8 cellular contexts compared by ENCODE assay signal in genomic region chr10:88582806-88583583, GRCh38. TPM values are rescaled to one million over a fixed set of nuclear protein-coding genes. Genes with fewer than 3 reads are reported as not detected.
DNase-seq lines count a peak whose midpoint lies in the region; ATAC-seq and TF ChIP-seq lines count a peak whose summit lies in the region.

RNLS (minus strand) TSS chr10:88583318.

- POLR2A ChIA-PET in OCI-LY7 (lab: Charles Lee), result interaction anchor here (0.6 to 1.1 kb wide), 2 partner anchors 10 to 364 kb away, joined by 3 read pairs; no protein-coding TSS in a partner anchor

- peak; percentile 62 for TF ChIP-seq CTCF in OCI-LY7 (conservative IDR thresholded peaks at IDR 0.05; ENCODE audit: low read length)
- peak; percentile 50 for TF ChIP-seq CTCF in neural cell (IDR thresholded peaks at IDR 0.05; ENCODE audit: poor library complexity, severe bottlenecking)

- H4K20me1 ChIP-seq in OCI-LY7 (ENCODE audit: insufficient read depth, low read length), result no peaks in the 10 kb centered on the region
- H4K20me1 ChIP-seq in neural cell (ENCODE audit: insufficient read depth), result no peaks in the 10 kb centered on the region

- no peaks in the 10 kb centered on the region for H3F3A ChIP-seq in neural cell (ENCODE audit: insufficient read depth, low read length, poor library complexity, severe bottlenecking)

- no peaks in the 10 kb centered on the region for H3K9me2 ChIP-seq in OCI-LY7 (ENCODE audit: insufficient read depth, low read length)
- H3K9me2 ChIP-seq in neural cell (ENCODE audit: insufficient read depth, low read length), result no peaks in the 10 kb centered on the region

- CTCF ChIA-PET in OCI-LY7 (lab: Charles Lee; ENCODE audit: unreplicated experiment), result no interaction called here

- H3K36me3 ChIP-seq in OCI-LY7 (ENCODE audit: insufficient read depth, low read length), result no peaks in the 10 kb centered on the region
- no peaks in the 10 kb centered on the region for H3K36me3 ChIP-seq in neural cell (ENCODE audit: insufficient read depth, low read length)

- H3K4me3 ChIP-seq in OCI-LY7 (ENCODE audit: low read depth, low read length, poor library complexity, severe bottlenecking), result no peak within 1 kb of the TSS
- H3K4me3 ChIP-seq in neural cell (ENCODE audit: low read length), result peak within 1 kb of the TSS; percentile 62

- peak within 1 kb of the TSS; percentile 51 for H3K9ac ChIP-seq in neural cell (ENCODE audit: low read length)

- H3K79me2 ChIP-seq in OCI-LY7 (ENCODE audit: insufficient read depth, low read depth, low read length), result no peaks in the 10 kb centered on the region
- no peaks in the 10 kb centered on the region for H3K79me2 ChIP-seq in neural cell (replicated peaks; ENCODE audit: insufficient read depth, low read length)

- no peaks in the 10 kb centered on the region for H3K4me1 ChIP-seq in OCI-LY7 (ENCODE audit: insufficient read depth, low read length, poor library complexity, severe bottlenecking)

- H2AFZ ChIP-seq in OCI-LY7 (ENCODE audit: low read length) (no peak within 1 kb of the TSS), neural cell (ENCODE audit: low read depth, low read length) (no peak within 1 kb of the TSS)

- H3K9me3 ChIP-seq in OCI-LY7 (ENCODE audit: low read length) (no peaks in the 10 kb centered on the region), neural cell (ENCODE audit: low read length) (no peaks in the 10 kb centered on the region)

- H3K27ac ChIP-seq in OCI-LY7 (ENCODE audit: low read depth, low read length, poor library complexity, severe bottlenecking) (no peak within 1 kb of the TSS), neural cell (ENCODE audit: low read length) (no peak within 1 kb of the TSS)

- ATAC-seq in GM18861 (IDR thresholded peaks at IDR 0.05; ENCODE audit: unreplicated experiment), result peak; percentile 47
- ATAC-seq in HG03097 (IDR thresholded peaks at IDR 0.05; ENCODE audit: low FRiP score, unreplicated experiment), result peak; percentile 62
- ATAC-seq in stimulated activated naive CD8-positive, alpha-beta T cell treated with anti-CD3 and anti-CD28 coated beads, Interleukin-15, Interleukin-2, amounts not matched to agents 100 U/mL and 50 U/mL, for 24 hours, result peak; percentile 88

- DNase-seq in A172 (ENCODE audit: low spot score) (peak; percentile 45), OCI-LY7 (ENCODE audit: low spot score) (no peak), foreskin melanocyte (peak; percentile 59)
- DNase-seq in activated gamma-delta T cell treated with anti-CD3 and anti-CD28 coated beads, Interleukin-2, amount 50 U/mL, for 16 hours (ENCODE audit: low read depth), result peak; percentile 43
- DNase-seq in stimulated activated naive CD8-positive, alpha-beta T cell treated with anti-CD3 and anti-CD28 coated beads, Interleukin-15, Interleukin-2, amounts not matched to agents 100 U/mL and 50 U/mL, for 24 hours, result peak; percentile 76

- TF ChIP-seq RAD21 in neural cell (conservative IDR thresholded peaks at IDR 0.05), result no peak

- no peak for TF ChIP-seq EP300 in neural cell (conservative IDR thresholded peaks at IDR 0.05; ENCODE audit: poor library complexity, severe bottlenecking)

- no TSS peak for BruUV-seq in OCI-LY7 (replicated peaks; lab: Mats Ljungman, UMichigan)

- H3K4me2 ChIP-seq in OCI-LY7 (ENCODE audit: low read length) (peak within 1 kb of the TSS; percentile 20; the same call in 1 of the 2 replicates), neural cell (ENCODE audit: low read length) (no peak within 1 kb of the TSS)

- no peaks in the 10 kb centered on the region for H3K27me3 ChIP-seq in neural cell (ENCODE audit: insufficient read depth, low read depth, low read length)

- intact Hi-C loops in OCI-LY7 (cut with micrococcal nuclease; ENCODE audit: unreplicated experiment), result no loop called here

TF ChIP-seq in neural cell, 6 proteins besides CTCF, POLR2A, EP300 and RAD21:
- no peak for TF ChIP-seq SMC3 (conservative IDR thresholded peaks at IDR 0.05; ENCODE audit: poor library complexity)
- TF ChIP-seq EZH2 (IDR thresholded peaks at IDR 0.05; ENCODE audit: borderline replicate concordance, insufficient read depth, low read length, poor library complexity, severe bottlenecking), result no peak
- TF ChIP-seq REST (IDR thresholded peaks at IDR 0.05; ENCODE audit: borderline replicate concordance), result no peak
- TF ChIP-seq TAF1 (IDR thresholded peaks at IDR 0.05; ENCODE audit: low read depth), result no peak
- no peak for TF ChIP-seq POLR2AphosphoS5 (IDR thresholded peaks at IDR 0.05)
- TF ChIP-seq MXI1 (conservative IDR thresholded peaks at IDR 0.05; ENCODE audit: poor library complexity, severe bottlenecking), result no peak

RNA-seq across cellular contexts. Expression of gene RNLS, which starts in this region (rescaled TPM):
- total RNA-seq in A172 (2014; rRNA removed; shearing (Covaris generic)), result 23.2 and 25.1 TPM in 2 replicates
- total RNA-seq in OCI-LY7 (2014; rRNA removed; shearing (Covaris generic)), result not detected in 2 replicates
- total RNA-seq in OCI-LY7 (2022), result not detected in 2 replicates
- 0.20 and 0.66 TPM in 2 replicates for polyA plus RNA-seq in neural cell
- polyA minus RNA-seq in neural cell, result 0.93 and 0.97 TPM in 2 replicates

Comparison
In these comparisons a context has a peak if more than half of its experiments do, and no peak if none do; other contexts are left out.
1. RNA of gene RNLS (total RNA-seq): 23.2 to 25.1 TPM in A172; not detected in OCI-LY7; every median in the first group is over 10 times any median in the second.
2. Peak in every context shown above with its lines, with median percentiles within 50 percentile points of each other: ATAC-seq.